9 cellular contexts compared by ENCODE assay signal in genomic region chr2:91442246-91442905, GRCh38.
A peak's percentile ranks its signal among the peaks of the same experiment; 100 is the strongest.
DNase-seq lines count a peak whose midpoint lies in the region; ATAC-seq and TF ChIP-seq lines count a peak whose summit lies in the region.
"Had no signal": no experiment of that assay in that cellular context is flagged by ENCODE, and none has a peak within 500 bp of the region (broad histone marks: within the 10 kb centered on the region; RNA-seq: fewer than 3 reads in every experiment).

No MANE protein-coding gene starts in this region.

- POLR2A ChIA-PET in PC-9 (lab: Charles Lee; ENCODE audit: unreplicated experiment) = no interaction called here

- H3F3A ChIP-seq in PC-9 (ENCODE audit: insufficient read depth, low read depth) = no peaks in the 10 kb centered on the region

- H3K4me3 Mint-ChIP-seq in activated T-cell treated with anti-CD3 and anti-CD28 coated beads, Interleukin-2, amount 50 U/mL, for 4 hours = no peak overlapping the region

- no peak for TF ChIP-seq POLR2A in tibial nerve (IDR thresholded peaks at IDR 0.05)

- peaks cover 6% of the 10 kb centered on the region for H3K9me3 Mint-ChIP-seq in activated T-cell treated with anti-CD3 and anti-CD28 coated beads, Interleukin-2, amount 50 U/mL, for 4 hours

- TF ChIP-seq CTCF in astrocyte of the cerebellum (IDR thresholded peaks at IDR 0.05; ENCODE audit: low read depth, low read length, missing control alignments) (no peak), tibial nerve (IDR thresholded peaks at IDR 0.05) (no peak), PC-9 (conservative IDR thresholded peaks at IDR 0.05) (no peak)

- peak; percentile 18 for DNase-seq in activated T-cell treated with anti-CD3 and anti-CD28 coated beads, Interleukin-2, amount 50 U/mL, for 1 hour
- DNase-seq in activated T-cell treated with anti-CD3 and anti-CD28 coated beads, Interleukin-2, amount 50 U/mL, for 4 hours = no peak
- DNase-seq in astrocyte of the cerebellum (ENCODE audit: low read depth) (no peak), islet precursor cell (peak; percentile 53), tibial nerve (ENCODE audit: low spot score in 2 of 2) (no peak), PC-9 (no peak), NCI-H69 (lab: John Stamatoyannopoulos, UW) (no peak), NCI-H748 treated with DMSO at 0.1 percent for 48 hours (lab: John Stamatoyannopoulos, UW) (no peak)

- no peaks in the 10 kb centered on the region for H4K20me1 ChIP-seq in PC-9 (ENCODE audit: insufficient read depth)

- no peaks in the 10 kb centered on the region for H3K9me2 ChIP-seq in PC-9 (ENCODE audit: insufficient read depth)

- peaks cover 0 to 35% of the 10 kb centered on the region in 2 donors for H3K27me3 ChIP-seq in tibial nerve
- H3K27me3 ChIP-seq in PC-9 (ENCODE audit: insufficient read depth, low read depth) = no peaks in the 10 kb centered on the region

- TF ChIP-seq EP300 in tibial nerve (IDR thresholded peaks at IDR 0.05) = no peak

- H3K4me2 ChIP-seq in PC-9 = no peak overlapping the region

- H3K27ac ChIP-seq in tibial nerve (no peak overlapping the region), PC-9 (no peak overlapping the region)
- H3K27ac ChIP-seq: epithelial cell of prostate had no signal

- CTCF ChIA-PET in PC-9 (lab: Charles Lee) = no interaction called here

- H3K4me1 Mint-ChIP-seq in activated T-cell treated with anti-CD3 and anti-CD28 coated beads, Interleukin-2, amount 50 U/mL, for 4 hours (ENCODE audit: low read depth) = peaks cover 3% of the 10 kb centered on the region

- H3K9me3 ChIP-seq in tibial nerve (peaks cover 0 to 3% (median 0%) of the 10 kb centered on the region in 4 donors), PC-9 (ENCODE audit: insufficient read depth, low read depth) (no peaks in the 10 kb centered on the region)

- H3K36me3 ChIP-seq in tibial nerve = no peaks in the 10 kb centered on the region
- no peaks in the 10 kb centered on the region for H3K36me3 ChIP-seq in PC-9 (ENCODE audit: low read depth)

- no peaks in the 10 kb centered on the region for H3K79me2 ChIP-seq in PC-9 (ENCODE audit: low read depth)

- peaks cover 35% of the 10 kb centered on the region for H3K27me3 Mint-ChIP-seq in activated T-cell treated with anti-CD3 and anti-CD28 coated beads, Interleukin-2, amount 50 U/mL, for 4 hours (ENCODE audit: low read depth)

- H3K4me1 ChIP-seq in tibial nerve (peaks cover 0 to 14% (median 12%) of the 10 kb centered on the region in 4 donors), PC-9 (replicated peaks; ENCODE audit: insufficient read depth) (no peaks in the 10 kb centered on the region)

- intact Hi-C loops in PC-9 (cut with micrococcal nuclease; ENCODE audit: unreplicated experiment) = no loop called here

- BruUV-seq in PC-9 (replicated peaks; lab: Mats Ljungman, UMichigan) = no TSS peak

- peaks cover 3% of the 10 kb centered on the region for H3K36me3 Mint-ChIP-seq in activated T-cell treated with anti-CD3 and anti-CD28 coated beads, Interleukin-2, amount 50 U/mL, for 4 hours (ENCODE audit: insufficient read depth)

- in situ Hi-C loops in astrocyte of the cerebellum (cut with HindIII; ENCODE audit: low sequenced_read_pairs) = no loop called here

- no peak for ATAC-seq in activated T-cell treated with anti-CD3 and anti-CD28 coated beads, Interleukin-2, amount 50 U/mL, for 4 hours

- H2AFZ ChIP-seq in PC-9 = no peak overlapping the region

- WGBS in tibial nerve, 2 donors = 12 to 18% methylated on average over 82 of the region's 82 CpGs

- H3K4me3 ChIP-seq in astrocyte of the cerebellum (ENCODE audit: low read depth, low read length) (peak overlapping the region; percentile 30), tibial nerve (peak overlapping the region in 3 of 4 donors; percentile 9 to 28 (median 26)), PC-9 (no peak overlapping the region)

Comparison
In these comparisons a context has a peak if more than half of its experiments do, and no peak if none do; other contexts are left out.
1. DNase-seq: peak in activated T-cell treated with anti-CD3 and anti-CD28 coated beads, Interleukin-2, amount 50 U/mL, for 1 hour (single experiment) and islet precursor cell (single experiment); none in activated T-cell treated with anti-CD3 and anti-CD28 coated beads, Interleukin-2, amount 50 U/mL, for 4 hours (single experiment), astrocyte of the cerebellum (single experiment), tibial nerve (0 of 2), PC-9 (0 of 2), NCI-H69 (single experiment) and NCI-H748 treated with DMSO at 0.1 percent for 48 hours (single experiment).